In the genomic region with DNA sequence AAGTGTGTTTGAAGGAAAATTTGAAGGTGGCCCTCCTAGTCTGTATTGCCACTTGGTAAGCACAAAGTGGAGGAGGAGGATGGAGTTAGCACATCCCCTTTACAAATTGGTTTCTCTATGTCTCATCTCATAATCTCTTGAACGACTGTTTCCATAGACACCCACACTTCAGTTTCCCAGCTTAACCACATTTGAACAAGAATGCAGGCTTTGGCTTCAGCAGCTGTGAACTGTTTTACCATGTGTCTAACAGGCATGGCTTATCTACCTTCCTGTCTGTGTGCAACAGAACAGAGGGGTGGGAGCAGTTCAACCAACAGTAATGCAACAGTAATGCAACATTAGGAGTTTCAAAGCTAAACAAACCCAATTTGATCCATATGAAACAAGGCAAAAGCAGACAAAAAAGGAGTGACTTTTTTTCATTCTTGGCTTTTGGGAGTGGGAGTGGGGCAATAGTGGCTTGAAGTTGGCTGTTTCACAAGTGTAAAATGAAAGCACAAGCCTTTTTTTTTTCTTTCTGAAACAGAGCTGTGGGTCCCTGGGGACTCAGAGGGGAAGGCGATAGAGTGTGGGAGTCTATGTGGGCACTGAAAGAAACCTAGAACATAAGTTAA, we compare ENCODE assay signal across 8 cellular contexts.
DNase-seq lines count a peak whose midpoint lies in the region; ATAC-seq and TF ChIP-seq lines count a peak whose summit lies in the region.

No MANE protein-coding gene starts in this region.

- H3K27me3 Mint-ChIP-seq in activated CD8-positive, alpha-beta T cell treated with anti-CD3 and anti-CD28 coated beads, Interleukin-2, amount 10 ng/mL, durations not matched to agents 7 days and 5 days (ENCODE audit: low read depth): no peaks in the 10 kb centered on the region
- H3K27me3 Mint-ChIP-seq in WTC11 (ENCODE audit: low read depth): no peaks in the 10 kb centered on the region

- intact Hi-C loops in testis (cut with DNase I; ENCODE audit: low total_unique reads): no loop called here

- no peak overlapping the region; a peak in 1 of 20 replicates for H3K4me3 ChIP-seq in BLaER1 treated with 17β-estradiol and CSF1 and Interleukin-3, amounts not matched to agents 10 nM and 100 nM
- no peak overlapping the region for H3K4me3 ChIP-seq in testis

- peaks cover 33% of the 10 kb centered on the region for H3K36me3 Mint-ChIP-seq in activated CD8-positive, alpha-beta T cell treated with anti-CD3 and anti-CD28 coated beads, Interleukin-2, amount 10 ng/mL, durations not matched to agents 7 days and 5 days (ENCODE audit: low read depth)
- no peaks in the 10 kb centered on the region for H3K36me3 Mint-ChIP-seq in WTC11

- peak overlapping the region; percentile 92 for H3K27ac Mint-ChIP-seq in activated CD8-positive, alpha-beta T cell treated with anti-CD3 and anti-CD28 coated beads, Interleukin-2, amount 10 ng/mL, durations not matched to agents 7 days and 5 days
- no peak overlapping the region for H3K27ac Mint-ChIP-seq in WTC11

- H3K27ac ChIP-seq in BLaER1 treated with 17β-estradiol and CSF1 and Interleukin-3, amounts not matched to agents 10 nM and 100 nM: peak overlapping the region in 9 of 11 experiments; percentile 40 to 92 (median 85); a peak in 18 of 22 replicates
- H3K27ac ChIP-seq in testis: no peak overlapping the region

- H4K20me1 ChIP-seq in BLaER1 treated with 17β-estradiol and CSF1 and Interleukin-3, amounts not matched to agents 10 nM and 100 nM: no peaks in the 10 kb centered on the region

- CTCF ChIA-PET in activated CD8-positive, alpha-beta T cell treated with anti-CD3 and anti-CD28 coated beads, Interleukin-2, amount 10 ng/mL, durations not matched to agents 7 days and 5 days (lab: Charles Lee): interaction anchor here (0.7 to 1.2 kb wide), 3 partner anchors 11 to 198 kb away, joined by 3 to 4 read pairs (median 3); no protein-coding TSS in a partner anchor
- CTCF ChIA-PET in WTC11 (lab: Charles Lee): no interaction called here

- 0 to 39% methylated on average over 1 to 2 of the region's 2 CpGs for WGBS in testis, 2 donors

- H3K4me1 ChIP-seq in BLaER1 treated with 17β-estradiol and CSF1 and Interleukin-3, amounts not matched to agents 10 nM and 100 nM: peaks cover 13 to 62% (median 33%) of the 10 kb centered on the region in 10 experiments
- H3K4me1 ChIP-seq in testis: no peaks in the 10 kb centered on the region

- H3K9ac ChIP-seq in BLaER1 treated with 17β-estradiol and CSF1 and Interleukin-3, amounts not matched to agents 10 nM and 100 nM: peak overlapping the region in 10 of 11 experiments; percentile 27 to 80 (median 68); a peak in 17 of 22 replicates

- H3K9me3 Mint-ChIP-seq in activated CD8-positive, alpha-beta T cell treated with anti-CD3 and anti-CD28 coated beads, Interleukin-2, amount 10 ng/mL, durations not matched to agents 7 days and 5 days (ENCODE audit: insufficient read depth): peaks cover 8% of the 10 kb centered on the region
- H3K9me3 Mint-ChIP-seq in WTC11: peaks cover 14% of the 10 kb centered on the region; the same call in 1 of the 2 replicates

- H3K27me3 ChIP-seq in BLaER1 treated with 17β-estradiol and CSF1 and Interleukin-3, amounts not matched to agents 10 nM and 100 nM: peaks cover 31 to 96% (median 80%) of the 10 kb centered on the region in 11 experiments
- H3K27me3 ChIP-seq in testis: no peaks in the 10 kb centered on the region

- no peak for TF ChIP-seq CTCF in WTC11 (IDR thresholded peaks at IDR 0.05)
- TF ChIP-seq CTCF in testis (IDR thresholded peaks at IDR 0.05): no peak

- ATAC-seq in GM19397 (IDR thresholded peaks at IDR 0.05; ENCODE audit: unreplicated experiment): peak; percentile 90
- peak; percentile 88 for ATAC-seq in HG03457 (IDR thresholded peaks at IDR 0.05; ENCODE audit: unreplicated experiment)
- ATAC-seq in activated CD8-positive, alpha-beta T cell treated with anti-CD3 and anti-CD28 coated beads, Interleukin-2, amount 10 ng/mL, durations not matched to agents 7 days and 5 days: peak; percentile 89
- no peak for ATAC-seq in WTC11

- H3K4me3 Mint-ChIP-seq in activated CD8-positive, alpha-beta T cell treated with anti-CD3 and anti-CD28 coated beads, Interleukin-2, amount 10 ng/mL, durations not matched to agents 7 days and 5 days: peak overlapping the region; percentile 65
- no peak overlapping the region for H3K4me3 Mint-ChIP-seq in WTC11

- POLR2A ChIA-PET in activated CD8-positive, alpha-beta T cell treated with anti-CD3 and anti-CD28 coated beads, Interleukin-2, amount 10 ng/mL, durations not matched to agents 7 days and 5 days (lab: Charles Lee): interaction anchor here (0.6 to 1.5 kb wide), 7 partner anchors 11 to 678 kb away, joined by 3 to 11 read pairs (median 4); no protein-coding TSS in a partner anchor
- POLR2A ChIA-PET in WTC11 (lab: Charles Lee): no interaction called here

- peaks cover 14 to 25% (median 17%) of the 10 kb centered on the region in 11 experiments; a peak in 19 of 22 replicates for H3K9me3 ChIP-seq in BLaER1 treated with 17β-estradiol and CSF1 and Interleukin-3, amounts not matched to agents 10 nM and 100 nM (replicated peaks in 1 of 11)
- no peaks in the 10 kb centered on the region for H3K9me3 ChIP-seq in testis

- peaks cover 81% of the 10 kb centered on the region for H3K4me1 Mint-ChIP-seq in activated CD8-positive, alpha-beta T cell treated with anti-CD3 and anti-CD28 coated beads, Interleukin-2, amount 10 ng/mL, durations not matched to agents 7 days and 5 days (ENCODE audit: low read depth)
- no peaks in the 10 kb centered on the region for H3K4me1 Mint-ChIP-seq in WTC11

- no peaks in the 10 kb centered on the region for H3K36me3 ChIP-seq in BLaER1 treated with 17β-estradiol and CSF1 and Interleukin-3, amounts not matched to agents 10 nM and 100 nM
- H3K36me3 ChIP-seq in testis (ENCODE audit: low read depth, missing control alignments): no peaks in the 10 kb centered on the region

- peak overlapping the region; percentile 47 to 70 (median 61); a peak in 21 of 22 replicates for H3K4me2 ChIP-seq in BLaER1 treated with 17β-estradiol and CSF1 and Interleukin-3, amounts not matched to agents 10 nM and 100 nM

- DNase-seq in activated CD8-positive, alpha-beta T cell treated with anti-CD3 and anti-CD28 coated beads, Interleukin-2, amount 10 ng/mL, durations not matched to agents 7 days and 5 days: peak; percentile 75
- DNase-seq in stimulated activated CD4-positive, alpha-beta T cell treated with anti-CD3 and anti-CD28 coated beads, Interleukin-12 subunit alpha, Interleukin-12 subunit beta, amount 100 ng/mL, for 48 hours (ENCODE audit: low read depth in 2 of 3, low spot score in 1 of 3): peak in 2 of 3 donors; percentile 19 to 60
- DNase-seq in DMS79 (lab: John Stamatoyannopoulos, UW) (no peak), WTC11 (ENCODE audit: low spot score) (no peak), testis (no peak)

- no peak for TF ChIP-seq POLR2A in testis (IDR thresholded peaks at IDR 0.05)

TF ChIP-seq in WTC11, 78 proteins besides CTCF, POLR2A, EP300 and RAD21:
- TF ChIP-seq NFYB (CRISPR knock-in tag; conservative IDR thresholded peaks at IDR 0.05; ENCODE audit: low read depth): no peak
- TF ChIP-seq, protein P1, sequence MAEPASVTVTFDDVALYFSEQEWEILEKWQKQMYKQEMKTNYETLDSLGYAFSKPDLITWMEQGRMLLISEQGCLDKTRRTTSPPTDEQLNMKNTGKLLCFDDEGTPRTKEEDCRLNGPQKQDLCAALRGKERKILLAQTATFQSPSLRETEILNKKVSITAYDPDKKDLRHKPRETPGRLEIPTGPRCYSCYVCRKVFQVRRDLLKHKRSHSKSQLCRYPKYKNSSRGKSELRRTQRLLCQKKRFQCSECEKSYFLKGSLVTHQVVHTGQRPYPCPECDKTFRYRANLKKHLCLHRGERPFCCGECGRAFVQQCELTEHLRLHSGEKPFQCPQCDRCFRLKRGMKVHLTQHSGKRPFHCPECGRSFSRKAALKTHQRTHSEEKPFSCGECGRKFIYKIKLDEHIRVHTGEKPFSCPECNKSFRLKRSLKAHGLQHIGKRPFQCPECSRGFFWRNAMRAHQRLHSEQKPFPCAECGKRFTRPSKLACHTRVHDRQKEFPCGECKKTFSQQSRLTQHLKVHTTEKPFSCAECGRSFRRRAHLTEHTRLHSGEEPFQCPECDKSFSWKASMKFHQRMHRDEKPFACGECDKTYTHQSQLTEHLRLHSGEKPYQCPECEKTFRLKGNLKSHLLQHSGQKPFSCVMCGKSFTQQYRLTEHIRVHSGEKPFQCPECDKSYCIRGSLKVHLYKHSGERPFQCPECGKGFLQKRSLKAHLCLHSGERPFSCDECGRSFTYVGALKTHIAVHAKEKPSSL (CRISPR knock-in tag; conservative IDR thresholded peaks at IDR 0.05): no peak
- TF ChIP-seq ETV6 (CRISPR knock-in tag; IDR thresholded peaks at IDR 0.05): no peak
- TF ChIP-seq, protein P2, sequence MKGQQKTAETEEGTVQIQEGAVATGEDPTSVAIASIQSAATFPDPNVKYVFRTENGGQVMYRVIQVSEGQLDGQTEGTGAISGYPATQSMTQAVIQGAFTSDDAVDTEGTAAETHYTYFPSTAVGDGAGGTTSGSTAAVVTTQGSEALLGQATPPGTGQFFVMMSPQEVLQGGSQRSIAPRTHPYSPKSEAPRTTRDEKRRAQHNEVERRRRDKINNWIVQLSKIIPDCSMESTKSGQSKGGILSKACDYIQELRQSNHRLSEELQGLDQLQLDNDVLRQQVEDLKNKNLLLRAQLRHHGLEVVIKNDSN (CRISPR knock-in tag; IDR thresholded peaks at IDR 0.05): no peak
TF ChIP-seq in WTC11: peak in this region for 0.

Comparison
In these comparisons a context has a peak if more than half of its experiments do, and no peak if none do; other contexts are left out.
1. H3K27ac ChIP-seq: peak in BLaER1 treated with 17β-estradiol and CSF1 and Interleukin-3, amounts not matched to agents 10 nM and 100 nM (9 of 11); none in testis (0 of 2).
2. DNase-seq: peak in activated CD8-positive, alpha-beta T cell treated with anti-CD3 and anti-CD28 coated beads, Interleukin-2, amount 10 ng/mL, durations not matched to agents 7 days and 5 days (single experiment) and stimulated activated CD4-positive, alpha-beta T cell treated with anti-CD3 and anti-CD28 coated beads, Interleukin-12 subunit alpha, Interleukin-12 subunit beta, amount 100 ng/mL, for 48 hours (2 of 3); none in DMS79 (single experiment), WTC11 (single experiment) and testis (single experiment).